Comparison of ENCODE assay signal across 8 cellular contexts in genomic region chr9:21812945-21813568, GRCh38. TPM values are rescaled to one million over a fixed set of nuclear protein-coding genes. Genes with fewer than 3 reads are reported as not detected.
DNase-seq lines count a peak whose midpoint lies in the region; ATAC-seq and TF ChIP-seq lines count a peak whose summit lies in the region.

No MANE protein-coding gene starts in this region.

- no CpG with 5 or more reads among the region's 5 CpGs for WGBS in neuronal stem cell (ENCODE audit: extremely low coverage in 2 of 2, insufficient read length in 2 of 2, insufficient replicate concordance in 1 of 2), 2 donors
- WGBS in testis, 2 donors, result 44 to 49% methylated on average over 5 of the region's 5 CpGs

- no peaks in the 10 kb centered on the region for H3K27me3 ChIP-seq in BE2C
- H3K27me3 ChIP-seq in neuronal stem cell (ENCODE audit: control insufficient read depth in 3 of 3, insufficient read depth in 3 of 3, low read depth in 1 of 3, low read length in 3 of 3), result no peaks in the 10 kb centered on the region
- H3K27me3 ChIP-seq in testis, result no peaks in the 10 kb centered on the region

- H3K14ac ChIP-seq in neuronal stem cell (ENCODE audit: low read length), result no peak overlapping the region

- H2BK15ac ChIP-seq in neuronal stem cell (ENCODE audit: low read length), result no peak overlapping the region

- no peak overlapping the region for H2BK12ac ChIP-seq in neuronal stem cell (ENCODE audit: low read length)

- no peak overlapping the region for H3K9ac ChIP-seq in neuronal stem cell (ENCODE audit: low read depth, low read length, poor library complexity)

- H2AK5ac ChIP-seq in neuronal stem cell (ENCODE audit: low read depth, low read length), result no peak overlapping the region

- no peak overlapping the region for H3K4me2 ChIP-seq in neuronal stem cell (ENCODE audit: insufficient read depth, low read length, poor library complexity, severe bottlenecking)

- no peak overlapping the region for H2AFZ ChIP-seq in neuronal stem cell (ENCODE audit: low read length)

- H3K4ac ChIP-seq in neuronal stem cell (ENCODE audit: low read length), result no peak overlapping the region

- H3K4me3 Mint-ChIP-seq in activated T-cell treated with anti-CD3 and anti-CD28 coated beads, Interleukin-2, amount 50 U/mL, for 24 hours, result no peak overlapping the region

- peaks cover 4% of the 10 kb centered on the region for H3K79me1 ChIP-seq in neuronal stem cell (ENCODE audit: low read depth, low read length)

- H3K36me3 ChIP-seq in BE2C (peaks cover 79% of the 10 kb centered on the region), neuronal stem cell (replicated peaks in 1 of 2; ENCODE audit: control insufficient read depth in 2 of 2, insufficient read depth in 2 of 2, low read length in 2 of 2) (peaks cover 28 to 99% of the 10 kb centered on the region in 2 donors), testis (ENCODE audit: low read depth, missing control alignments) (no peaks in the 10 kb centered on the region)

- peaks cover 57% of the 10 kb centered on the region for H3K4me1 Mint-ChIP-seq in activated T-cell treated with anti-CD3 and anti-CD28 coated beads, Interleukin-2, amount 50 U/mL, for 24 hours (ENCODE audit: low read depth)

- H3K36me3 Mint-ChIP-seq in activated T-cell treated with anti-CD3 and anti-CD28 coated beads, Interleukin-2, amount 50 U/mL, for 24 hours (ENCODE audit: low read depth), result peaks cover 92% of the 10 kb centered on the region

- DNase-seq in BE2C (peak; percentile 72), NCI-H82 treated with DMSO at 0.1 percent for 48 hours (lab: John Stamatoyannopoulos, UW; ENCODE audit: unreplicated experiment) (peak; percentile 8), fibroblast of pulmonary artery (ENCODE audit: low read depth) (peak; percentile 86), neuronal stem cell (ENCODE audit: low spot score) (peak; percentile 44), testis (peak; percentile 80)
- DNase-seq in activated T-cell treated with anti-CD3 and anti-CD28 coated beads, Interleukin-2, amount 50 U/mL, for 24 hours, result peak; percentile 81

- H3K4me1 ChIP-seq in BE2C, result peaks cover 19% of the 10 kb centered on the region
- no peaks in the 10 kb centered on the region for H3K4me1 ChIP-seq in neuronal stem cell (ENCODE audit: control insufficient read depth in 2 of 2, insufficient read depth in 1 of 2, low read depth in 1 of 2, low read length in 2 of 2)
- no peaks in the 10 kb centered on the region for H3K4me1 ChIP-seq in testis

- H3K4me3 ChIP-seq in BE2C (ENCODE audit: low read depth, low read length) (no peak overlapping the region), fibroblast of pulmonary artery (replicated peaks; ENCODE audit: low read depth, low read length) (no peak overlapping the region), neuronal stem cell (ENCODE audit: low read length in 2 of 2) (no peak overlapping the region), testis (no peak overlapping the region)

- intact Hi-C loops in testis (cut with DNase I; ENCODE audit: low total_unique reads), result loop anchor here (10.0 kb wide), 1 partner anchor 422 kb away; no protein-coding TSS in a partner anchor

- H3K27ac ChIP-seq in neuronal stem cell (replicated peaks; ENCODE audit: low read length) (no peak overlapping the region), testis (no peak overlapping the region)

- H3K9me3 Mint-ChIP-seq in activated T-cell treated with anti-CD3 and anti-CD28 coated beads, Interleukin-2, amount 50 U/mL, for 24 hours, result no peaks in the 10 kb centered on the region

- H3K9me3 ChIP-seq in BE2C (no peaks in the 10 kb centered on the region), neuronal stem cell (replicated peaks in 1 of 2; ENCODE audit: control insufficient read depth in 2 of 2, insufficient read depth in 1 of 2, low read depth in 1 of 2, low read length in 2 of 2) (peaks cover 0 to 21% of the 10 kb centered on the region in 2 donors), testis (no peaks in the 10 kb centered on the region)

- H2BK5ac ChIP-seq in neuronal stem cell (ENCODE audit: low read length), result no peak overlapping the region

- no peak overlapping the region for H3K18ac ChIP-seq in neuronal stem cell (ENCODE audit: low read length)

- H2BK120ac ChIP-seq in neuronal stem cell (ENCODE audit: low read depth, low read length), result no peak overlapping the region

- TF ChIP-seq CTCF in BE2C (IDR thresholded peaks at IDR 0.05; ENCODE audit: low read depth, low read length) (peak; percentile 92), fibroblast of pulmonary artery (IDR thresholded peaks at IDR 0.05; ENCODE audit: low read length, missing control alignments) (peak; percentile 91), testis (IDR thresholded peaks at IDR 0.05) (peak; percentile 68 to 84 (median 79))

- no peak for TF ChIP-seq POLR2A in testis (IDR thresholded peaks at IDR 0.05)

- no peak overlapping the region for H4K8ac ChIP-seq in neuronal stem cell (ENCODE audit: low read depth, low read length)

- H3K27ac Mint-ChIP-seq in activated T-cell treated with anti-CD3 and anti-CD28 coated beads, Interleukin-2, amount 50 U/mL, for 24 hours, result peak overlapping the region; percentile 86

- no peaks in the 10 kb centered on the region for H3K27me3 Mint-ChIP-seq in activated T-cell treated with anti-CD3 and anti-CD28 coated beads, Interleukin-2, amount 50 U/mL, for 24 hours

- no peak overlapping the region for H4K91ac ChIP-seq in neuronal stem cell (ENCODE audit: low read depth, low read length, poor library complexity)

- no peak overlapping the region for H3K23ac ChIP-seq in neuronal stem cell (ENCODE audit: low read depth, low read length, poor library complexity)

- ATAC-seq in GM18907 (IDR thresholded peaks at IDR 0.05; ENCODE audit: unreplicated experiment), result peak; percentile 71
- ATAC-seq in HG03280 (IDR thresholded peaks at IDR 0.05; ENCODE audit: unreplicated experiment), result peak; percentile 60

RNA-seq across cellular contexts. Expression of gene MTAP, which starts 10.6 kb away (rescaled TPM):
- polyA plus RNA-seq in BE2C (2012; ENCODE audit: insufficient read depth, insufficient read length, low read depth), result 13.0 TPM
- polyA plus RNA-seq in neuronal stem cell (2013, experiment 1 of 2), result 16.4 TPM
- 19.0 TPM for polyA plus RNA-seq in neuronal stem cell (2013, experiment 2 of 2)
- total RNA-seq in testis, result 10 to 100 TPM; 19.3 to 21.2 TPM
- 18.2 TPM for polyA plus RNA-seq in testis (ENCODE audit: insufficient read depth, low read depth, low replicate concordance)

Comparison
In these comparisons a context has a peak if more than half of its experiments do, and no peak if none do; other contexts are left out.
1. DNase-seq: peak in every context shown above with its lines; median percentile 86 in fibroblast of pulmonary artery; 81 in activated T-cell treated with anti-CD3 and anti-CD28 coated beads, Interleukin-2, amount 50 U/mL, for 24 hours; 80 in testis; 72 in BE2C; 44 in neuronal stem cell; 8 in NCI-H82 treated with DMSO at 0.1 percent for 48 hours.